In the genomic region with DNA sequence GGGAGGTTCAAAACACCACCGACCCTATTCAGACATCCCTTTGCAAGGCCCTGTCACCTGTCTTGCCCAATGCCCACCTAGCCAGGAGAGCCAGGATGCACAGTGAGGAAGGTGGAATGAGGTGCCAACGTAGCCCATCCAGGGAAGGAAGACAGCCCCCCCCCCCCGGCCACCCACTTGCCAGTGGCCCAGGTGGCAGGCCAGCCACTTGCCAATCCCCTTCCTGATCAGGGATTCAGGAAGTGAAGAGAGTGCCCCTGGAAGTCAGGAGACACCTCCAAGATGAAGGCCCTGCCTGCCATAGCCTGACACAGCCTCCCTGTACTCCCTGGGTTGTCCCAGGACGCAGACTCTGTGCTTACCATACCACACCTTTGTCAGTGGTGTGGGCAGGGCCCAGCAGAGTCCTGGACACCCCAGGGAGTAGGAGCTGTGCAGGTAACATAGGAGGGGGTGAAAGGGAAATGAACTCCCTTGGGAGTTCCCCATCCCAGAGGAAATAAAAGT, we compare ENCODE assay signal across 8 cellular contexts. TPM values are rescaled to one million over a fixed set of nuclear protein-coding genes. Genes with fewer than 3 reads are reported as not detected.
DNase-seq lines count a peak whose midpoint lies in the region; ATAC-seq and TF ChIP-seq lines count a peak whose summit lies in the region.

No MANE protein-coding gene starts in this region.

- TF ChIP-seq RAD21 in neural cell (conservative IDR thresholded peaks at IDR 0.05): no peak

- H3K4me3 ChIP-seq in brain microvascular endothelial cell (ENCODE audit: low read depth, low read length) (no peak overlapping the region), neural cell (ENCODE audit: low read length) (peak overlapping the region; percentile 68)

- intact Hi-C loops in Calu3 (cut with micrococcal nuclease; ENCODE audit: unreplicated experiment): loop anchor here (1.0 to 5.0 kb wide), 2 partner anchors 145 to 215 kb away; no protein-coding TSS in a partner anchor

- CTCF ChIA-PET in Calu3 (lab: Charles Lee): interaction anchor here (0.6 to 5.3 kb wide), 19 partner anchors 9 to 613 kb away, joined by 3 to 33 read pairs (median 8); a partner anchor contains a TSS

- no peak overlapping the region for H3K9ac ChIP-seq in neural cell (ENCODE audit: low read length)

- peak overlapping the region; percentile 87 for H3K4me3 Mint-ChIP-seq in Calu3 (ENCODE audit: low read depth, unreplicated experiment)

- peak; percentile 88 for DNase-seq in Calu3
- no peak for DNase-seq in brain microvascular endothelial cell
- DNase-seq in DMS 273 (lab: John Stamatoyannopoulos, UW; ENCODE audit: unreplicated experiment): no peak
- DNase-seq in NCI-H2081 treated with DMSO at 0.1 percent for 48 hours (lab: John Stamatoyannopoulos, UW): no peak
- no peak for DNase-seq in NOMO-1 (lab: John Stamatoyannopoulos, UW; ENCODE audit: unreplicated experiment in 2 of 2)
- no peak for DNase-seq in NCI-H1048 (lab: John Stamatoyannopoulos, UW)

- TF ChIP-seq EP300 in neural cell (conservative IDR thresholded peaks at IDR 0.05; ENCODE audit: poor library complexity, severe bottlenecking): no peak

- peaks cover 69% of the 10 kb centered on the region for H3K4me1 Mint-ChIP-seq in Calu3 (ENCODE audit: low read depth, unreplicated experiment)

- no peak overlapping the region for H2AFZ ChIP-seq in neural cell (ENCODE audit: low read depth, low read length)

- no peaks in the 10 kb centered on the region for H3K9me3 Mint-ChIP-seq in Calu3 (ENCODE audit: low read depth, unreplicated experiment)

- no peak overlapping the region for H3K4me2 ChIP-seq in neural cell (ENCODE audit: low read length)

- no peaks in the 10 kb centered on the region for H3K9me3 ChIP-seq in neural cell (ENCODE audit: low read length)

- no peaks in the 10 kb centered on the region for H3F3A ChIP-seq in neural cell (ENCODE audit: insufficient read depth, low read length, poor library complexity, severe bottlenecking)

- peak overlapping the region; percentile 89 for H3K27ac Mint-ChIP-seq in Calu3 (ENCODE audit: unreplicated experiment)

- in situ Hi-C loops in brain microvascular endothelial cell (cut with HindIII; ENCODE audit: low pct_ligation_motif_present, low sequenced_read_pairs): no loop called here

- TF ChIP-seq CTCF in Calu3 (IDR thresholded peaks at IDR 0.05; ENCODE audit: unreplicated experiment) (no peak), brain microvascular endothelial cell (IDR thresholded peaks at IDR 0.05; ENCODE audit: low read depth, low read length, missing control alignments) (no peak), neural cell (IDR thresholded peaks at IDR 0.05; ENCODE audit: poor library complexity, severe bottlenecking) (no peak)

- no peaks in the 10 kb centered on the region for H3K27me3 Mint-ChIP-seq in Calu3 (ENCODE audit: unreplicated experiment)

- peak; percentile 1 for ATAC-seq in HG02852 (IDR thresholded peaks at IDR 0.05; ENCODE audit: unreplicated experiment)

- no peaks in the 10 kb centered on the region for H3K36me3 ChIP-seq in brain microvascular endothelial cell (replicated peaks)
- no peaks in the 10 kb centered on the region for H3K36me3 ChIP-seq in neural cell (ENCODE audit: insufficient read depth, low read length)

- H3K79me2 ChIP-seq in neural cell (replicated peaks; ENCODE audit: insufficient read depth, low read length): no peaks in the 10 kb centered on the region

- no peaks in the 10 kb centered on the region for H3K9me2 ChIP-seq in neural cell (ENCODE audit: insufficient read depth, low read length)

- H3K36me3 Mint-ChIP-seq in Calu3 (ENCODE audit: insufficient read depth, unreplicated experiment): peaks cover 49% of the 10 kb centered on the region

- no peaks in the 10 kb centered on the region for H4K20me1 ChIP-seq in neural cell (ENCODE audit: insufficient read depth)

- H3K27ac ChIP-seq in brain microvascular endothelial cell (peak overlapping the region; percentile 87), neural cell (ENCODE audit: low read length) (no peak overlapping the region)

- H3K27me3 ChIP-seq in brain microvascular endothelial cell (replicated peaks): no peaks in the 10 kb centered on the region
- peaks cover 3% of the 10 kb centered on the region for H3K27me3 ChIP-seq in neural cell (ENCODE audit: insufficient read depth, low read depth, low read length)

- no TSS peak for BruUV-seq in Calu3 (replicated peaks; lab: Mats Ljungman, UMichigan)

TF ChIP-seq in neural cell, 6 proteins besides CTCF, POLR2A, EP300 and RAD21:
- no peak for TF ChIP-seq SMC3 (conservative IDR thresholded peaks at IDR 0.05; ENCODE audit: poor library complexity)
- TF ChIP-seq, protein P1, sequence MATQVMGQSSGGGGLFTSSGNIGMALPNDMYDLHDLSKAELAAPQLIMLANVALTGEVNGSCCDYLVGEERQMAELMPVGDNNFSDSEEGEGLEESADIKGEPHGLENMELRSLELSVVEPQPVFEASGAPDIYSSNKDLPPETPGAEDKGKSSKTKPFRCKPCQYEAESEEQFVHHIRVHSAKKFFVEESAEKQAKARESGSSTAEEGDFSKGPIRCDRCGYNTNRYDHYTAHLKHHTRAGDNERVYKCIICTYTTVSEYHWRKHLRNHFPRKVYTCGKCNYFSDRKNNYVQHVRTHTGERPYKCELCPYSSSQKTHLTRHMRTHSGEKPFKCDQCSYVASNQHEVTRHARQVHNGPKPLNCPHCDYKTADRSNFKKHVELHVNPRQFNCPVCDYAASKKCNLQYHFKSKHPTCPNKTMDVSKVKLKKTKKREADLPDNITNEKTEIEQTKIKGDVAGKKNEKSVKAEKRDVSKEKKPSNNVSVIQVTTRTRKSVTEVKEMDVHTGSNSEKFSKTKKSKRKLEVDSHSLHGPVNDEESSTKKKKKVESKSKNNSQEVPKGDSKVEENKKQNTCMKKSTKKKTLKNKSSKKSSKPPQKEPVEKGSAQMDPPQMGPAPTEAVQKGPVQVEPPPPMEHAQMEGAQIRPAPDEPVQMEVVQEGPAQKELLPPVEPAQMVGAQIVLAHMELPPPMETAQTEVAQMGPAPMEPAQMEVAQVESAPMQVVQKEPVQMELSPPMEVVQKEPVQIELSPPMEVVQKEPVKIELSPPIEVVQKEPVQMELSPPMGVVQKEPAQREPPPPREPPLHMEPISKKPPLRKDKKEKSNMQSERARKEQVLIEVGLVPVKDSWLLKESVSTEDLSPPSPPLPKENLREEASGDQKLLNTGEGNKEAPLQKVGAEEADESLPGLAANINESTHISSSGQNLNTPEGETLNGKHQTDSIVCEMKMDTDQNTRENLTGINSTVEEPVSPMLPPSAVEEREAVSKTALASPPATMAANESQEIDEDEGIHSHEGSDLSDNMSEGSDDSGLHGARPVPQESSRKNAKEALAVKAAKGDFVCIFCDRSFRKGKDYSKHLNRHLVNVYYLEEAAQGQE (IDR thresholded peaks at IDR 0.05; ENCODE audit: borderline replicate concordance): no peak
- no peak for TF ChIP-seq TAF1 (IDR thresholded peaks at IDR 0.05; ENCODE audit: low read depth)
- TF ChIP-seq POLR2AphosphoS5 (IDR thresholded peaks at IDR 0.05): no peak
- TF ChIP-seq MXI1 (conservative IDR thresholded peaks at IDR 0.05; ENCODE audit: poor library complexity, severe bottlenecking): no peak
- no peak for TF ChIP-seq EZH2 (IDR thresholded peaks at IDR 0.05; ENCODE audit: borderline replicate concordance, insufficient read depth, low read length, poor library complexity, severe bottlenecking)

RNA-seq across cellular contexts. Expression of a gene that starts 54.7 kb away (rescaled TPM):
- 98.9 and 103 TPM in 2 replicates for total RNA-seq in Calu3 (2022)
- polyA plus RNA-seq in neural cell: 66.4 and 70.7 TPM in 2 replicates
- polyA minus RNA-seq in neural cell: 36.0 and 37.6 TPM in 2 replicates

RNA-seq across cellular contexts. Expression of a gene that starts 54.8 kb away (rescaled TPM):
- total RNA-seq in Calu3 (2022): 84.2 and 86.8 TPM in 2 replicates
- 49.9 and 67.5 TPM in 2 replicates for polyA plus RNA-seq in neural cell
- 49.8 and 57.9 TPM in 2 replicates for polyA minus RNA-seq in neural cell
